In the genomic region with DNA sequence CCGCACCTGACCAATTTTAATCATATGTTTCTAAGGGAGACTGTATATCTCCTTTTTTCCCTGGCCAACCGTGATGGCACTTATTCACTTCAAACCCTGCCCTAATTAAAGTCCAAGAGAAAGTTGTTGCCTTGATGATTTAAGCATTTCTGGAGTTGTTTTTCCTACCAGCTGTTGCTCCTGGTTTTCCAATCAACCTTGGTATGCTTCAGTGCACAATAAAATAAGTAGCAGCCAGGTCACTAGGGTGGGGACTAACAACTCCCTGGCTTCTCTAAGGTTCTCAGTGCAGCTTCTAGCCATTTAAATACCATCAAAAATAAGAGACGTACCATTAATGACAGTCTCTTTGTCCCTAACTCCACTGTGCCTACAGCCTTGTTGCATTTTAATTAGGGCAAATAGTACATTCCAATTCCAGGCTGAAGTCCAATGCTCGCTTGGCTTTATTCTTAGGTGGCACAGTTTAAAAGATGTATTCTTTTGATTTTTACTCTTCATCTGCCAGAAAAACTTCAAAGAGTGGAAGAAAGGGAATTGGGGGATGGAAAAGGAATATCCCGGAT, we compare ENCODE assay signal across 22 cellular contexts. TPM values are rescaled to one million over a fixed set of nuclear protein-coding genes. Genes with fewer than 3 reads are reported as not detected.
DNase-seq lines count a peak whose midpoint lies in the region; TF ChIP-seq lines count a peak whose summit lies in the region.
"Had no signal": no experiment of that assay in that cellular context is flagged by ENCODE, and none has a peak within 500 bp of the region (broad histone marks: within the 10 kb centered on the region; RNA-seq: fewer than 3 reads in every experiment).

No MANE protein-coding gene starts in this region.

- peaks cover 0 to 5% (median 0%) of the 10 kb centered on the region in 4 donors for H3K9me3 ChIP-seq in tibial nerve
- H3K9me3 ChIP-seq: A549, BLaER1 had no signal

- WGBS in tibial nerve, 2 donors, result 68 to 82% methylated on average over 5 of the region's 5 CpGs

- no peak for TF ChIP-seq POLR2A in tibial nerve (IDR thresholded peaks at IDR 0.05)

- TF ChIP-seq CTCF in coronary artery (IDR thresholded peaks at IDR 0.05) (no peak), tibial nerve (IDR thresholded peaks at IDR 0.05) (no peak)

- no peaks in the 10 kb centered on the region for H3K36me3 ChIP-seq in tibial nerve
- H3K36me3 ChIP-seq: BLaER1 had no signal

- peaks cover 0 to 15% (median 0%) of the 10 kb centered on the region in 4 donors for H3K4me1 ChIP-seq in tibial nerve
- H3K4me1 ChIP-seq: A549, BLaER1 had no signal

- no peak overlapping the region for H3K4me3 ChIP-seq in coronary artery
- no peak overlapping the region for H3K4me3 ChIP-seq in tibial nerve
- H3K4me3 ChIP-seq: A549, BLaER1, SK-N-MC had no signal

- TF ChIP-seq EP300 in tibial nerve (IDR thresholded peaks at IDR 0.05), result no peak

- H3K27ac ChIP-seq in coronary artery (no peak overlapping the region), tibial nerve (no peak overlapping the region)
- H3K27ac ChIP-seq: A549, BLaER1, HL-60, KMS-11, SK-N-MC had no signal

- no peaks in the 10 kb centered on the region for H3K27me3 ChIP-seq in tibial nerve
- H3K27me3 ChIP-seq: BLaER1 had no signal

- DNase-seq in DMS 273 treated with DMSO at 0.1 percent for 48 hours (lab: John Stamatoyannopoulos, UW), result peak; percentile 37
- peak; percentile 48 for DNase-seq in astrocyte of the hippocampus (ENCODE audit: low read depth, low spot score)
- DNase-seq in medulla oblongata (ENCODE audit: extremely low spot score), result peak; percentile 59
- DNase-seq in retina, result peak; percentile 55
- DNase-seq in UCSD-AML1 (lab: John Stamatoyannopoulos, UW; ENCODE audit: unreplicated experiment), result no peak
- DNase-seq in coronary artery (ENCODE audit: low spot score), result no peak
- no peak for DNase-seq in NCI-H345 (lab: John Stamatoyannopoulos, UW)
- no peak for DNase-seq in tibial nerve (ENCODE audit: low spot score in 2 of 2)
- DNase-seq: CD8-positive, alpha-beta memory T cell; DMS79 treated with DMSO at 0.1 percent for 48 hours; H7; HFFc6; NCI-H1436 treated with DMSO at 0.1 percent for 48 hours; NCI-H2029; NCI-H446 treated with DMSO at 0.1 percent for 48 hours; NCI-H748 treated with DMSO at 0.1 percent for 48 hours; SHP77 had no signal

RNA-seq across cellular contexts. Expression of gene STON2, which starts 11.8 kb away (rescaled TPM):
- total RNA-seq in tibial nerve, result 10 to 100 TPM; 21.6 to 62.0 (median 34.7) TPM
- total RNA-seq: HFFc6 had no signal

Comparison
In these comparisons a context has a peak if more than half of its experiments do, and no peak if none do; other contexts are left out.
1. DNase-seq: peak in DMS 273 treated with DMSO at 0.1 percent for 48 hours (single experiment), astrocyte of the hippocampus (single experiment), medulla oblongata (single experiment) and retina (single experiment); none in UCSD-AML1 (single experiment), coronary artery (single experiment), NCI-H345 (single experiment) and tibial nerve (0 of 2).